2 cellular contexts compared by ENCODE assay signal in genomic region chr7:158725506-158725800, GRCh38.
TF ChIP-seq lines count a peak whose summit lies in the region.

No MANE protein-coding gene starts in this region.

TF ChIP-seq in HCT116, 20 proteins besides CTCF, POLR2A, EP300 and RAD21:
- TF ChIP-seq POLR2AphosphoS5 (IDR thresholded peaks at IDR 0.05; ENCODE audit: low read depth, low read length) (no peak), REST (IDR thresholded peaks at IDR 0.05; ENCODE audit: low read depth) (no peak), SIN3A (IDR thresholded peaks at IDR 0.05; ENCODE audit: low read depth) (no peak), CBX3 (IDR thresholded peaks at IDR 0.05; ENCODE audit: low read depth) (no peak), EGR1 (IDR thresholded peaks at IDR 0.05; ENCODE audit: low read depth) (no peak), JUND (IDR thresholded peaks at IDR 0.05) (no peak), SRF (IDR thresholded peaks at IDR 0.05; ENCODE audit: low read depth) (no peak), ZBTB33 (IDR thresholded peaks at IDR 0.05; ENCODE audit: extremely low read depth, insufficient replicate concordance, low read length) (no peak), TCF7L2 (IDR thresholded peaks at IDR 0.05; ENCODE audit: borderline replicate concordance, extremely low read depth, insufficient read depth, insufficient read length) (no peak), EZH2phosphoT487 (IDR thresholded peaks at IDR 0.05; ENCODE audit: borderline replicate concordance) (no peak), ELF1 (IDR thresholded peaks at IDR 0.05; ENCODE audit: borderline replicate concordance, low read depth) (no peak)

TF ChIP-seq in GM12878, 131 proteins besides CTCF, POLR2A, EP300 and RAD21:
- no peak for TF ChIP-seq PML (IDR thresholded peaks at IDR 0.05; ENCODE audit: low read length)
- no peak for TF ChIP-seq RBBP5 (conservative IDR thresholded peaks at IDR 0.05)
- TF ChIP-seq CBX5 (IDR thresholded peaks at IDR 0.05; ENCODE audit: low read depth) = no peak
- no peak for TF ChIP-seq MAX (IDR thresholded peaks at IDR 0.05; ENCODE audit: low read depth, low read length)
- TF ChIP-seq CHD2 (IDR thresholded peaks at IDR 0.05; ENCODE audit: borderline replicate concordance, low read depth, low read length) = no peak
- TF ChIP-seq MLLT1 (IDR thresholded peaks at IDR 0.05) = no peak
- TF ChIP-seq NR2C1 (IDR thresholded peaks at IDR 0.05) = no peak
- TF ChIP-seq SUZ12 (IDR thresholded peaks at IDR 0.05; ENCODE audit: unreplicated experiment) = no peak
- TF ChIP-seq NR2C2 (IDR thresholded peaks at IDR 0.05; ENCODE audit: borderline replicate concordance, control insufficient read depth, insufficient read length, low read depth) = no peak
